In the genomic region with DNA sequence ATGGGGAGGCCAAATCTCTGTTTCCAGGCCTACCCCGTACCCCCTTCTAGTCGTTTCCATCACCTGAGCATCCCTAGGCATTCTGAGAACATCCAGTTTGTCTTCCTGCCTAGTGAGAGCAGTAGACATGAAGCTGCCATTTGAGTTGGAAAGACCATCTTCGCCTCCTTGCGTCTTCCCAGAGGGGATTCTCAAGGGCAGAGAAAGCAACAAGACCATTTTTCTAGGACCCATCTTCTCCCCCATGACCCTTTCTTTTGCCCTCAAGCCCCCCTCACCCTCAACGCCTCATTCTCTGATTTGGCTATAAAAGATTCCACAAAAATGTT, we compare ENCODE assay signal across 8 cellular contexts.
A peak's percentile ranks its signal among the peaks of the same experiment; 100 is the strongest.
DNase-seq lines count a peak whose midpoint lies in the region; ATAC-seq and TF ChIP-seq lines count a peak whose summit lies in the region.

No MANE protein-coding gene starts in this region.

- peak overlapping the region; percentile 73 for H3K4me2 ChIP-seq in PC-9

- TF ChIP-seq CTCF in Caco-2 (IDR thresholded peaks at IDR 0.05; ENCODE audit: insufficient read depth in 1 of 2, low read depth in 1 of 2, low read length in 1 of 2, severe bottlenecking in 1 of 2, unreplicated experiment in 1 of 2) (no peak), PC-9 (conservative IDR thresholded peaks at IDR 0.05) (no peak), endodermal cell (conservative IDR thresholded peaks at IDR 0.05) (no peak), gastrocnemius medialis (IDR thresholded peaks at IDR 0.05 in 4 of 5, conservative IDR thresholded peaks at IDR 0.05 in 1 of 5) (no peak), foreskin fibroblast (IDR thresholded peaks at IDR 0.05; ENCODE audit: low read depth, low read length) (no peak)

- H3K36me3 ChIP-seq in Caco-2 (ENCODE audit: control insufficient read depth, insufficient read depth, low read length) (no peaks in the 10 kb centered on the region), PC-9 (ENCODE audit: low read depth) (no peaks in the 10 kb centered on the region), endodermal cell (ENCODE audit: control insufficient read depth, insufficient read depth, low read length) (no peaks in the 10 kb centered on the region), gastrocnemius medialis (no peaks in the 10 kb centered on the region)

- H3K9me3 Mint-ChIP-seq in Caco-2 (ENCODE audit: unreplicated experiment) (no peaks in the 10 kb centered on the region), endodermal cell (no peaks in the 10 kb centered on the region)

- H3F3A ChIP-seq in PC-9 (ENCODE audit: insufficient read depth, low read depth), result peaks cover 35% of the 10 kb centered on the region

- no peak overlapping the region for H3K9ac ChIP-seq in endodermal cell (ENCODE audit: extremely low read depth, low read length, poor library complexity, severe bottlenecking)

- POLR2A ChIA-PET in Caco-2 (lab: Charles Lee) (no interaction called here), PC-9 (lab: Charles Lee; ENCODE audit: unreplicated experiment) (no interaction called here)

- in situ Hi-C loops in gastrocnemius medialis (cut with MboI; ENCODE audit: low sequenced_read_pairs in 4 of 4), result no loop called here

- H3K4me1 Mint-ChIP-seq in Caco-2 (ENCODE audit: low read depth, unreplicated experiment) (peaks cover 4% of the 10 kb centered on the region), endodermal cell (peaks cover 7% of the 10 kb centered on the region)

- H3K27me3 Mint-ChIP-seq in Caco-2 (ENCODE audit: insufficient read depth, unreplicated experiment) (no peaks in the 10 kb centered on the region), endodermal cell (ENCODE audit: insufficient read depth) (peaks cover 57% of the 10 kb centered on the region)

- intact Hi-C loops in Caco-2 (cut with micrococcal nuclease; ENCODE audit: unreplicated experiment) (no loop called here), PC-9 (cut with micrococcal nuclease; ENCODE audit: unreplicated experiment) (loop anchor here (2.0 kb wide), 1 partner anchor 22 kb away; no protein-coding TSS in a partner anchor), gastrocnemius medialis (cut with DNase I; ENCODE audit: low total_unique reads) (no loop called here)

- H3K27ac ChIP-seq in PC-9 (peak overlapping the region; percentile 96), endodermal cell (ENCODE audit: low read depth, low read length) (peak overlapping the region; percentile 79), gastrocnemius medialis (peak overlapping the region; percentile 32 to 53 (median 46))

- CTCF ChIA-PET in Caco-2 (lab: Charles Lee), result no interaction called here
- CTCF ChIA-PET in PC-9 (lab: Charles Lee), result interaction anchor here (0.6 kb wide), 1 partner anchor 76 kb away, joined by 4 read pairs; no protein-coding TSS in a partner anchor

- H3K4me3 ChIP-seq in Caco-2 (ENCODE audit: low read depth, low read length) (no peak overlapping the region), PC-9 (peak overlapping the region; percentile 47; the same call in 1 of the 2 replicates), endodermal cell (ENCODE audit: low read length) (no peak overlapping the region), gastrocnemius medialis (no peak overlapping the region), foreskin fibroblast (ENCODE audit: low read depth in 1 of 2, low read length in 2 of 2) (no peak overlapping the region)

- 93 to 100% methylated on average over 2 to 5 of the region's 5 CpGs for WGBS in endodermal cell (ENCODE audit: insufficient coverage in 1 of 2, insufficient read length in 1 of 2), 2 experiments

- H3K27ac Mint-ChIP-seq in Caco-2 (ENCODE audit: unreplicated experiment), result peak overlapping the region; percentile 31
- H3K27ac Mint-ChIP-seq in endodermal cell, result no peak overlapping the region

- BruUV-seq in Caco-2 (replicated peaks; lab: Mats Ljungman, UMichigan) (no TSS peak), PC-9 (replicated peaks; lab: Mats Ljungman, UMichigan) (TSS peak; percentile 85)

- no peaks in the 10 kb centered on the region for H3K27me3 ChIP-seq in Caco-2 (replicated peaks; ENCODE audit: control insufficient read depth, insufficient read depth, low read length)
- H3K27me3 ChIP-seq in PC-9 (ENCODE audit: insufficient read depth, low read depth), result no peaks in the 10 kb centered on the region
- H3K27me3 ChIP-seq in endodermal cell (ENCODE audit: control insufficient read depth, insufficient read depth, low read length, poor library complexity, severe bottlenecking), result peaks cover 68% of the 10 kb centered on the region
- H3K27me3 ChIP-seq in gastrocnemius medialis, result no peaks in the 10 kb centered on the region

- H3K4me1 ChIP-seq in Caco-2, result peaks cover 7% of the 10 kb centered on the region
- H3K4me1 ChIP-seq in PC-9 (replicated peaks; ENCODE audit: insufficient read depth), result peaks cover 62% of the 10 kb centered on the region
- H3K4me1 ChIP-seq in endodermal cell (ENCODE audit: control insufficient read depth, insufficient read depth, low read length), result no peaks in the 10 kb centered on the region
- H3K4me1 ChIP-seq in gastrocnemius medialis, result peaks cover 34 to 45% of the 10 kb centered on the region in 2 donors

- H4K20me1 ChIP-seq in PC-9 (ENCODE audit: insufficient read depth), result no peaks in the 10 kb centered on the region

- no peaks in the 10 kb centered on the region for H3K9me2 ChIP-seq in PC-9 (ENCODE audit: insufficient read depth)

- no peaks in the 10 kb centered on the region for H3K36me3 Mint-ChIP-seq in Caco-2 (ENCODE audit: insufficient read depth, unreplicated experiment)
- H3K36me3 Mint-ChIP-seq in endodermal cell (ENCODE audit: low read depth), result no peaks in the 10 kb centered on the region

- no peaks in the 10 kb centered on the region for H3K9me3 ChIP-seq in Caco-2
- H3K9me3 ChIP-seq in PC-9 (ENCODE audit: insufficient read depth, low read depth), result no peaks in the 10 kb centered on the region
- no peaks in the 10 kb centered on the region for H3K9me3 ChIP-seq in endodermal cell (ENCODE audit: control insufficient read depth, low read length)
- no peaks in the 10 kb centered on the region for H3K9me3 ChIP-seq in gastrocnemius medialis

- peak overlapping the region; percentile 72 for H2AFZ ChIP-seq in PC-9

- DNase-seq in Caco-2 (no peak), PC-9 (no peak), endodermal cell (no peak), gastrocnemius medialis (no peak), foreskin fibroblast (no peak), NCI-H128 (lab: John Stamatoyannopoulos, UW; ENCODE audit: unreplicated experiment) (no peak), NOMO-1 (lab: John Stamatoyannopoulos, UW; ENCODE audit: unreplicated experiment in 2 of 2) (no peak), NCI-H524 treated with DMSO at 0.1 percent for 48 hours (lab: John Stamatoyannopoulos, UW) (no peak)

- no peak for TF ChIP-seq POLR2A in gastrocnemius medialis (IDR thresholded peaks at IDR 0.05)

- H3K4me3 Mint-ChIP-seq in Caco-2 (ENCODE audit: unreplicated experiment), result no peak overlapping the region
- no peak overlapping the region for H3K4me3 Mint-ChIP-seq in endodermal cell

- no peaks in the 10 kb centered on the region for H3K79me2 ChIP-seq in PC-9 (ENCODE audit: low read depth)

- no peak for ATAC-seq in gastrocnemius medialis

Comparison
In these comparisons a context has a peak if more than half of its experiments do, and no peak if none do; other contexts are left out.
1. H3K27ac ChIP-seq: peak in every context shown above with its lines; median percentile 96 in PC-9; 79 in endodermal cell; 46 in gastrocnemius medialis.